In the genomic region with DNA sequence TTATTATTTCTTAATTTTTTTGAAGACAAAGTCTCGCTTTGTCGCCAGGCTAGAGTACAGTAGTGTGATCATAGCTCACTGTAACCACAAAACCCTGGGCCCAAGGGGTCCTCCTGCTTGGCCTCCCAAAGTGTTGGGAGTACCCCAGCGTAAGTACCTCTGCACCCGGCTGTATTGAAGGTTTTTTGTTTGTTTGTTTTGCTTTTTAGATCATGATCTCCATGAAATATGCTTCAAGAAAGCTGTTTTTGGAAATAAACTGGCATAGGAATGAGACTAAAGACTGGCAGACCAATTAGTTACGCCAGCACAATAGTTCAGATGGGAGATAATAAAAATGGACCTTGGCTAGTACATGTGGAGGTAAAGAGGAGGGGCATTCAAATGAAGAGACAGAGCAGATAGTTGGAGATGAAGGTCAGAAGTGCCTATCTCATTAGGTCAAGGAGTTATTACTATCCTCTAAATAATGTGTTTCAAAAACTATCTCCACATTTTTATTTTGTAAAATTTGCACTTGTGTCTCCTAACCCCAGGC, we compare ENCODE assay signal across 23 cellular contexts. TPM values are rescaled to one million over a fixed set of nuclear protein-coding genes. Genes with fewer than 3 reads are reported as not detected.
A peak's percentile ranks its signal among the peaks of the same experiment; 100 is the strongest.
DNase-seq lines count a peak whose midpoint lies in the region; ATAC-seq and TF ChIP-seq lines count a peak whose summit lies in the region.
"Had no signal": no experiment of that assay in that cellular context is flagged by ENCODE, and none has a peak within 500 bp of the region (broad histone marks: within the 10 kb centered on the region; RNA-seq: fewer than 3 reads in every experiment).

No MANE protein-coding gene starts in this region.

- no peaks in the 10 kb centered on the region for H3K9me3 Mint-ChIP-seq in stimulated activated naive CD8-positive, alpha-beta T cell treated with anti-CD3 and anti-CD28 coated beads, Interleukin-15, amount 100 ng/mL, for 72 hours
- H3K9me3 Mint-ChIP-seq: activated B cell treated with CpG ODN at 0.5 μM for 24 hours; activated naive CD4-positive, alpha-beta T cell treated with anti-CD3 and anti-CD28 coated beads, Interleukin-2, amount 50 U/mL, for 72 hours; activated T-helper 2 cell treated with anti-CD3 and anti-CD28 coated beads, Interferon-gamma antibody, Interleukin-2, Interleukin-4, amounts not matched to agents 10 μg/mL and 5 μg/mL and 100 μg/mL, durations not matched to agents 14 hours and 24 hours and 36 hours had no signal

- peaks cover 8% of the 10 kb centered on the region for H3K27me3 Mint-ChIP-seq in stimulated activated naive CD8-positive, alpha-beta T cell treated with anti-CD3 and anti-CD28 coated beads, Interleukin-15, amount 100 ng/mL, for 72 hours

- no peak for TF ChIP-seq CTCF in liver (IDR thresholded peaks at IDR 0.05; ENCODE audit: low read depth, low read length, missing input control)

- peaks cover 35% of the 10 kb centered on the region for H3K4me1 Mint-ChIP-seq in stimulated activated naive CD8-positive, alpha-beta T cell treated with anti-CD3 and anti-CD28 coated beads, Interleukin-15, amount 100 ng/mL, for 72 hours

- no peaks in the 10 kb centered on the region for H3K9me3 ChIP-seq in liver (ENCODE audit: control insufficient read depth in 4 of 4, low read length in 3 of 4)
- H3K9me3 ChIP-seq: ascending aorta, BLaER1 had no signal

- no peak overlapping the region for H3K4me3 ChIP-seq in liver (ENCODE audit: low read depth in 1 of 3, low read length in 3 of 3)
- H3K4me3 ChIP-seq: ascending aorta, BLaER1, GM12878 had no signal

- no peak overlapping the region for H3K9ac ChIP-seq in liver (ENCODE audit: low read depth in 1 of 2, low read length in 2 of 2)
- H3K9ac ChIP-seq: BLaER1 had no signal

- no peak overlapping the region for H3K4me3 Mint-ChIP-seq in stimulated activated naive CD8-positive, alpha-beta T cell treated with anti-CD3 and anti-CD28 coated beads, Interleukin-15, amount 100 ng/mL, for 72 hours
- H3K4me3 Mint-ChIP-seq: activated B cell treated with CpG ODN at 0.5 μM for 24 hours had no signal

- no peak for DNase-seq in stimulated activated naive CD8-positive, alpha-beta T cell treated with anti-CD3 and anti-CD28 coated beads, Interleukin-15, amount 100 ng/mL, for 72 hours
- no peak for DNase-seq in stimulated activated naive CD8-positive, alpha-beta T cell treated with anti-CD3 and anti-CD28 coated beads, Interleukin-15, Interleukin-2, amounts not matched to agents 100 U/mL and 50 U/mL, for 24 hours
- DNase-seq in SW480 (ENCODE audit: low spot score) (peak; percentile 73), HCEC 1CT (no peak), NOMO-1 treated with dmso at 0.1 percent for 144 hours (lab: John Stamatoyannopoulos, UW; ENCODE audit: unreplicated experiment) (no peak), DMS114 treated with DMSO at 0.1 percent for 48 hours (lab: John Stamatoyannopoulos, UW; ENCODE audit: unreplicated experiment) (no peak), RKO (ENCODE audit: low spot score) (no peak)
- DNase-seq: activated B cell treated with CpG ODN at 0.5 μM for 24 hours; activated CD4-positive, alpha-beta T cell treated with anti-CD3 and anti-CD28 coated beads, Interleukin-2, amount 50 U/mL, for 4 hours; activated CD8-positive, alpha-beta memory T cell treated with anti-CD3 and anti-CD28 coated beads, Interleukin-2, amount 50 U/mL, for 4 hours; caudate nucleus; glutamatergic neuron; mammary epithelial cell; NCI-H524; occipital lobe; stimulated activated CD4-positive, alpha-beta T cell treated with anti-CD3 and anti-CD28 coated beads, Interleukin-1b, Interleukin-23, amount 100 ng/mL, for 48 hours; T-helper 9 cell had no signal

- TF ChIP-seq RAD21 in liver (IDR thresholded peaks at IDR 0.05), result no peak

- H3K27ac ChIP-seq in liver (ENCODE audit: low read depth in 1 of 2, low read length in 2 of 2), result peak overlapping the region; percentile 28 to 51
- H3K27ac ChIP-seq: ascending aorta, BLaER1 had no signal

- no peaks in the 10 kb centered on the region for H3K27me3 ChIP-seq in liver (ENCODE audit: control insufficient read depth in 4 of 4, insufficient read depth in 4 of 4, low read length in 3 of 4)
- H3K27me3 ChIP-seq: ascending aorta, BLaER1 had no signal

- no peak for ATAC-seq in stimulated activated naive CD8-positive, alpha-beta T cell treated with anti-CD3 and anti-CD28 coated beads, Interleukin-15, amount 100 ng/mL, for 72 hours
- no peak for ATAC-seq in stimulated activated naive CD8-positive, alpha-beta T cell treated with anti-CD3 and anti-CD28 coated beads, Interleukin-15, Interleukin-2, amounts not matched to agents 100 U/mL and 50 U/mL, for 24 hours
- ATAC-seq: activated naive CD4-positive, alpha-beta T cell treated with anti-CD3 and anti-CD28 coated beads, Interleukin-2, amount 50 U/mL, for 72 hours; GM12878 had no signal

- peak overlapping the region; percentile 98 to 99 for H3K27ac Mint-ChIP-seq in stimulated activated naive CD8-positive, alpha-beta T cell treated with anti-CD3 and anti-CD28 coated beads, Interleukin-15, amount 100 ng/mL, for 72 hours
- H3K27ac Mint-ChIP-seq: activated B cell treated with CpG ODN at 0.5 μM for 24 hours; activated T-helper 2 cell treated with anti-CD3 and anti-CD28 coated beads, Interferon-gamma antibody, Interleukin-2, Interleukin-4, amounts not matched to agents 10 μg/mL and 5 μg/mL and 100 μg/mL, durations not matched to agents 14 hours and 24 hours and 36 hours had no signal

- H3K36me3 ChIP-seq in liver (ENCODE audit: control insufficient read depth in 4 of 4, insufficient read depth in 3 of 4, low read depth in 1 of 4, low read length in 3 of 4), result no peaks in the 10 kb centered on the region
- H3K36me3 ChIP-seq: ascending aorta, BLaER1 had no signal

- 91% methylated on average over 5 of the region's 5 CpGs for WGBS in liver

- H3K4me1 ChIP-seq in liver (ENCODE audit: control insufficient read depth in 4 of 4, insufficient read depth in 4 of 4, low read length in 3 of 4), result peaks cover 0 to 3% (median 0%) of the 10 kb centered on the region in 4 donors

TF ChIP-seq in liver, 16 proteins besides CTCF, POLR2A, EP300 and RAD21:
- TF ChIP-seq HNF4G (IDR thresholded peaks at IDR 0.05) (no peak), YY1 (IDR thresholded peaks at IDR 0.05) (peak; percentile 12), GABPA (IDR thresholded peaks at IDR 0.05 in 1 of 2, conservative IDR thresholded peaks at IDR 0.05 in 1 of 2) (no peak), HNF4A (conservative IDR thresholded peaks at IDR 0.05) (peak; percentile 22 to 55), FOXA1 (IDR thresholded peaks at IDR 0.05) (no peak)
- TF ChIP-seq, protein P1, sequence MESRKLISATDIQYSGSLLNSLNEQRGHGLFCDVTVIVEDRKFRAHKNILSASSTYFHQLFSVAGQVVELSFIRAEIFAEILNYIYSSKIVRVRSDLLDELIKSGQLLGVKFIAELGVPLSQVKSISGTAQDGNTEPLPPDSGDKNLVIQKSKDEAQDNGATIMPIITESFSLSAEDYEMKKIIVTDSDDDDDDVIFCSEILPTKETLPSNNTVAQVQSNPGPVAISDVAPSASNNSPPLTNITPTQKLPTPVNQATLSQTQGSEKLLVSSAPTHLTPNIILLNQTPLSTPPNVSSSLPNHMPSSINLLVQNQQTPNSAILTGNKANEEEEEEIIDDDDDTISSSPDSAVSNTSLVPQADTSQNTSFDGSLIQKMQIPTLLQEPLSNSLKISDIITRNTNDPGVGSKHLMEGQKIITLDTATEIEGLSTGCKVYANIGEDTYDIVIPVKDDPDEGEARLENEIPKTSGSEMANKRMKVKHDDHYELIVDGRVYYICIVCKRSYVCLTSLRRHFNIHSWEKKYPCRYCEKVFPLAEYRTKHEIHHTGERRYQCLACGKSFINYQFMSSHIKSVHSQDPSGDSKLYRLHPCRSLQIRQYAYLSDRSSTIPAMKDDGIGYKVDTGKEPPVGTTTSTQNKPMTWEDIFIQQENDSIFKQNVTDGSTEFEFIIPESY (IDR thresholded peaks at IDR 0.05), result no peak
- TF ChIP-seq, protein P2, sequence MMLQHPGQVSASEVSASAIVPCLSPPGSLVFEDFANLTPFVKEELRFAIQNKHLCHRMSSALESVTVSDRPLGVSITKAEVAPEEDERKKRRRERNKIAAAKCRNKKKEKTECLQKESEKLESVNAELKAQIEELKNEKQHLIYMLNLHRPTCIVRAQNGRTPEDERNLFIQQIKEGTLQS (IDR thresholded peaks at IDR 0.05), result no peak
TF ChIP-seq in liver: peak in this region for 2.

RNA-seq across cellular contexts. Expression of a gene that starts 4.1 kb away (rescaled TPM):
- 10 to 100 TPM; 12.6 to 22.7 TPM for total RNA-seq in liver
- 10 to 100 TPM; 17.3 to 34.1 TPM for polyA plus RNA-seq in liver
- total RNA-seq: ascending aorta had no signal

RNA-seq across cellular contexts. Expression of a gene that starts 22.7 kb away (rescaled TPM):
- 100 to 1,000 TPM in 1 of 2 donors, 10 to 100 TPM in 1; 36.0 to 165 TPM for total RNA-seq in liver
- polyA plus RNA-seq in liver, result 10 to 100 TPM; 47.6 to 55.5 TPM
